33 cellular contexts compared by ENCODE assay signal in genomic region chr3:133254151-133254550, GRCh38.
"Had no signal": no experiment of that assay in that cellular context is flagged by ENCODE, and none has a peak within 500 bp of the region (broad histone marks: within the 10 kb centered on the region; RNA-seq: fewer than 3 reads in every experiment).

No MANE protein-coding gene starts in this region.

- H3K4me2 ChIP-seq: smooth muscle cell had no signal

- H3K9me3 ChIP-seq: ovary, psoas muscle, right lobe of liver, sigmoid colon, spleen, suprapubic skin, testis, tibial artery, upper lobe of left lung, vagina had no signal

- H2AFZ ChIP-seq: parathyroid adenoma had no signal

- H3K9me3 Mint-ChIP-seq: naive thymus-derived CD8-positive, alpha-beta T cell; natural killer cell treated with Interleukin-12 subunit alpha and Interleukin-12 subunit beta and Interleukin-15 and Interleukin-18, amount 100 ng/mL, for 72 hours; stimulated activated memory B cell treated with anti-CD40 and anti-IgM and Interleukin-4, amounts not matched to agents 10 μg/mL and 1 μg/mL and 100 μg/mL, for 72 hours; stimulated activated naive CD8-positive, alpha-beta T cell treated with anti-CD3 and anti-CD28 coated beads, Interleukin-15, amount 100 ng/mL, for 72 hours had no signal

- H3K27me3 Mint-ChIP-seq: progenitor cell of endocrine pancreas had no signal

- H3K79me2 ChIP-seq: parathyroid adenoma had no signal

- H3K36me3 ChIP-seq: ovary, right lobe of liver, sigmoid colon, spleen, suprapubic skin, tibial artery, upper lobe of left lung, vagina had no signal

- H3K9ac ChIP-seq: parathyroid adenoma had no signal

- FAIRE-seq: urothelium cell line had no signal

- H3K27me3 ChIP-seq: ovary, right lobe of liver, sigmoid colon, spleen, suprapubic skin, testis, tibial artery, upper lobe of left lung, vagina had no signal

- H3K27ac ChIP-seq: ovary, parathyroid adenoma, psoas muscle, right lobe of liver, sigmoid colon, skin epidermis, spleen, suprapubic skin, testis, tibial artery, upper lobe of left lung, vagina had no signal

- ATAC-seq: naive thymus-derived CD8-positive, alpha-beta T cell; natural killer cell treated with Interleukin-12 subunit alpha and Interleukin-12 subunit beta and Interleukin-15 and Interleukin-18, amount 100 ng/mL, for 72 hours; psoas muscle; right cardiac atrium; right lobe of liver; stimulated activated memory B cell treated with anti-CD40 and anti-IgM and Interleukin-4, amounts not matched to agents 10 μg/mL and 1 μg/mL and 100 μg/mL, for 72 hours; stimulated activated naive CD8-positive, alpha-beta T cell treated with anti-CD3 and anti-CD28 coated beads, Interleukin-15, amount 100 ng/mL, for 72 hours; stimulated activated naive CD8-positive, alpha-beta T cell treated with anti-CD3 and anti-CD28 coated beads, Interleukin-15, Interleukin-2, amounts not matched to agents 100 U/mL and 50 U/mL, for 24 hours had no signal

- H3K4me3 Mint-ChIP-seq: naive thymus-derived CD8-positive, alpha-beta T cell; natural killer cell treated with Interleukin-12 subunit alpha and Interleukin-12 subunit beta and Interleukin-15 and Interleukin-18, amount 100 ng/mL, for 72 hours; nephron progenitor cell; neural crest cell; stimulated activated memory B cell treated with anti-CD40 and anti-IgM and Interleukin-4, amounts not matched to agents 10 μg/mL and 1 μg/mL and 100 μg/mL, for 72 hours; stimulated activated naive CD8-positive, alpha-beta T cell treated with anti-CD3 and anti-CD28 coated beads, Interleukin-15, amount 100 ng/mL, for 72 hours had no signal

- H3K4me1 ChIP-seq: parathyroid adenoma, psoas muscle, right lobe of liver, spleen, testis, tibial artery, upper lobe of left lung, vagina had no signal

- H3K4me1 Mint-ChIP-seq: naive thymus-derived CD8-positive, alpha-beta T cell; nephron progenitor cell; neural crest cell; stimulated activated naive CD8-positive, alpha-beta T cell treated with anti-CD3 and anti-CD28 coated beads, Interleukin-15, amount 100 ng/mL, for 72 hours had no signal

- H3K27ac Mint-ChIP-seq: naive thymus-derived CD8-positive, alpha-beta T cell; natural killer cell treated with Interleukin-12 subunit alpha and Interleukin-12 subunit beta and Interleukin-15 and Interleukin-18, amount 100 ng/mL, for 72 hours; nephron progenitor cell; progenitor cell of endocrine pancreas; stimulated activated memory B cell treated with anti-CD40 and anti-IgM and Interleukin-4, amounts not matched to agents 10 μg/mL and 1 μg/mL and 100 μg/mL, for 72 hours; stimulated activated naive CD8-positive, alpha-beta T cell treated with anti-CD3 and anti-CD28 coated beads, Interleukin-15, amount 100 ng/mL, for 72 hours had no signal

- H3K36me3 Mint-ChIP-seq: naive thymus-derived CD8-positive, alpha-beta T cell; natural killer cell treated with Interleukin-12 subunit alpha and Interleukin-12 subunit beta and Interleukin-15 and Interleukin-18, amount 100 ng/mL, for 72 hours; stimulated activated memory B cell treated with anti-CD40 and anti-IgM and Interleukin-4, amounts not matched to agents 10 μg/mL and 1 μg/mL and 100 μg/mL, for 72 hours had no signal

- DNase-seq: naive thymus-derived CD8-positive, alpha-beta T cell; nephron progenitor cell; occipital lobe; ovary; posterior cingulate gyrus; psoas muscle; right cardiac atrium; right lobe of liver; sigmoid colon; spleen; stimulated activated CD4-positive, alpha-beta T cell treated with anti-CD3 and anti-CD28 coated beads, Interleukin-12 subunit alpha, Interleukin-12 subunit beta, amount 100 ng/mL, for 4 hours; stimulated activated CD4-positive, alpha-beta T cell treated with anti-CD3 and anti-CD28 coated beads, Interleukin-1b, Interleukin-23, amount 100 ng/mL, for 48 hours; stimulated activated CD4-positive, alpha-beta T cell treated with anti-CD3 and anti-CD28 coated beads, Interleukin-4, amount 100 ng/mL, for 1 hour; stimulated activated CD4-positive, alpha-beta T cell treated with anti-CD3 and anti-CD28 coated beads, Interleukin-4, amount 100 ng/mL, for 4 hours; stimulated activated CD8-positive, alpha-beta memory T cell treated with anti-CD3 and anti-CD28 coated beads, Interleukin-4, amount 100 ng/mL, for 48 hours; stimulated activated naive CD4-positive, alpha-beta T cell; stimulated activated naive CD8-positive, alpha-beta T cell treated with anti-CD3 and anti-CD28 coated beads, Interleukin-15, amount 100 ng/mL, for 72 hours; stimulated activated naive CD8-positive, alpha-beta T cell treated with anti-CD3 and anti-CD28 coated beads, Interleukin-15, Interleukin-2, amounts not matched to agents 100 U/mL and 50 U/mL, for 24 hours; substantia nigra; testis; tibial artery; trophoblast cell; upper lobe of left lung had no signal

- H3K4me3 ChIP-seq: ovary, psoas muscle, right lobe of liver, sigmoid colon, skin epidermis, smooth muscle cell, spleen, suprapubic skin, testis, tibial artery, upper lobe of left lung, vagina had no signal
